ENCODE assay signal across 11 cellular contexts in genomic region chr7:38171558-38172403, GRCh38. TPM values are rescaled to one million over a fixed set of nuclear protein-coding genes. Genes with fewer than 3 reads are reported as not detected.
DNase-seq lines count a peak whose midpoint lies in the region; ATAC-seq and TF ChIP-seq lines count a peak whose summit lies in the region.
"Had no signal": no experiment of that assay in that cellular context is flagged by ENCODE, and none has a peak within 500 bp of the region (broad histone marks: within the 10 kb centered on the region; RNA-seq: fewer than 3 reads in every experiment).

No MANE protein-coding gene starts in this region.

- WGBS in prostate gland, result 78% methylated on average over 6 of the region's 6 CpGs

- H3K36me3 ChIP-seq in mucosa of descending colon (ENCODE audit: low read depth), result no peaks in the 10 kb centered on the region
- H3K36me3 ChIP-seq in prostate gland, result no peaks in the 10 kb centered on the region

- H3K27ac ChIP-seq in prostate gland, result no peak overlapping the region

- DNase-seq in CD1c-positive myeloid dendritic cell (ENCODE audit: extremely low spot score), result peak; percentile 82
- peak; percentile 94 for DNase-seq in MV-4-11 (lab: John Stamatoyannopoulos, UW)
- DNase-seq in mucosa of descending colon, result no peak
- no peak for DNase-seq in prostate gland (ENCODE audit: low spot score)
- no peak for DNase-seq in progenitor cell of endocrine pancreas (ENCODE audit: low spot score, unreplicated experiment)
- DNase-seq in hippocampal formation (lab: John Stamatoyannopoulos, UW), result no peak
- DNase-seq: CD4-positive, alpha-beta T cell; NCI-H1105; occipital lobe had no signal

- TF ChIP-seq CTCF in mucosa of descending colon (IDR thresholded peaks at IDR 0.05) (no peak), prostate gland (IDR thresholded peaks at IDR 0.05) (no peak), progenitor cell of endocrine pancreas (IDR thresholded peaks at IDR 0.05; ENCODE audit: unreplicated experiment) (no peak)

- H3K9me3 ChIP-seq in mucosa of descending colon (no peaks in the 10 kb centered on the region), prostate gland (no peaks in the 10 kb centered on the region)

- H3K4me3 Mint-ChIP-seq in progenitor cell of endocrine pancreas (ENCODE audit: low read depth), result no peak overlapping the region
- H3K4me3 Mint-ChIP-seq: CD4-positive, alpha-beta T cell had no signal

- no peak overlapping the region for H3K27ac Mint-ChIP-seq in progenitor cell of endocrine pancreas
- H3K27ac Mint-ChIP-seq: CD4-positive, alpha-beta T cell had no signal

- H3K4me1 ChIP-seq in mucosa of descending colon (ENCODE audit: low read depth), result no peaks in the 10 kb centered on the region
- no peaks in the 10 kb centered on the region for H3K4me1 ChIP-seq in prostate gland (replicated peaks)

- H3K27me3 ChIP-seq in prostate gland (replicated peaks; ENCODE audit: insufficient read depth), result no peaks in the 10 kb centered on the region

- no peak for TF ChIP-seq POLR2A in prostate gland (IDR thresholded peaks at IDR 0.05)

- H3K36me3 Mint-ChIP-seq in progenitor cell of endocrine pancreas (ENCODE audit: insufficient read depth), result no peaks in the 10 kb centered on the region

- peaks cover 13% of the 10 kb centered on the region for H3K27me3 Mint-ChIP-seq in progenitor cell of endocrine pancreas

- peak; percentile 77 for ATAC-seq in GM19043 (IDR thresholded peaks at IDR 0.05; ENCODE audit: low read depth, unreplicated experiment)
- peak; percentile 71 for ATAC-seq in HG02973 (IDR thresholded peaks at IDR 0.05; ENCODE audit: unreplicated experiment)
- ATAC-seq in mucosa of descending colon, result no peak

- H3K9me3 Mint-ChIP-seq in progenitor cell of endocrine pancreas (ENCODE audit: low read depth), result peaks cover 2% of the 10 kb centered on the region
- H3K9me3 Mint-ChIP-seq: CD4-positive, alpha-beta T cell had no signal

- intact Hi-C loops in mucosa of descending colon (cut with DNase I, micrococcal nuclease), result no loop called here
- intact Hi-C loops in prostate gland (cut with DNase I), result no loop called here

- H3K4me1 Mint-ChIP-seq in progenitor cell of endocrine pancreas (ENCODE audit: low read depth), result no peaks in the 10 kb centered on the region

- no peak overlapping the region for H3K4me3 ChIP-seq in mucosa of descending colon
- H3K4me3 ChIP-seq in prostate gland, result no peak overlapping the region

RNA-seq across cellular contexts. Expression of gene STARD3NL, which starts 6.3 kb away (rescaled TPM):
- total RNA-seq in mucosa of descending colon (10 to 100 TPM; 24.7 to 30.0 (median 25.3) TPM), prostate gland (10 to 100 TPM; 49.0 to 78.3 TPM), progenitor cell of endocrine pancreas (57.5 and 61.1 TPM in 2 replicates)

Comparison
In these comparisons a context has a peak if more than half of its experiments do, and no peak if none do; other contexts are left out.
1. DNase-seq: peak in CD1c-positive myeloid dendritic cell (single experiment) and MV-4-11 (single experiment); none in mucosa of descending colon (0 of 3), prostate gland (single experiment), progenitor cell of endocrine pancreas (single experiment) and hippocampal formation (0 of 2).